Comparison of ENCODE assay signal across 17 cellular contexts in genomic region chr1:44778705-44779576, GRCh38. TPM values are rescaled to one million over a fixed set of nuclear protein-coding genes. Genes with fewer than 3 reads are reported as not detected.
A peak's percentile ranks its signal among the peaks of the same experiment; 100 is the strongest.
DNase-seq lines count a peak whose midpoint lies in the region; ATAC-seq and TF ChIP-seq lines count a peak whose summit lies in the region.
"Had no signal": no experiment of that assay in that cellular context is flagged by ENCODE, and none has a peak within 500 bp of the region (broad histone marks: within the 10 kb centered on the region; RNA-seq: fewer than 3 reads in every experiment).

No MANE protein-coding gene starts in this region.

- no peak overlapping the region for H2BK12ac ChIP-seq in mesenchymal stem cell (ENCODE audit: low read length in 2 of 2)

- H3K79me2 ChIP-seq in GM23338 (replicated peaks; ENCODE audit: insufficient read depth) = peaks cover 43% of the 10 kb centered on the region

- WGBS in mesenchymal stem cell = 100% methylated on average over 5 of the region's 6 CpGs

- H3K9ac ChIP-seq in mesenchymal stem cell (ENCODE audit: low read length) = peak overlapping the region; percentile 96

- H3K4me3 Mint-ChIP-seq in T-helper 1 cell treated with Interleukin-12 subunit alpha and Interleukin-12 subunit beta and Interleukin-4 antibody, amounts not matched to agents 30 μg/mL and 1 μg/mL, for 36 hours = peak overlapping the region; percentile 59
- peak overlapping the region; percentile 87 for H3K4me3 Mint-ChIP-seq in GM23338

- peaks cover 38% of the 10 kb centered on the region for H3K4me1 Mint-ChIP-seq in T-helper 1 cell treated with Interleukin-12 subunit alpha and Interleukin-12 subunit beta and Interleukin-4 antibody, amounts not matched to agents 30 μg/mL and 1 μg/mL, for 36 hours (ENCODE audit: low read depth)
- peaks cover 28% of the 10 kb centered on the region for H3K4me1 Mint-ChIP-seq in GM23338

- H3K4me3 ChIP-seq in GM23338 (peak overlapping the region; percentile 26; the same call in 1 of the 2 replicates), mesenchymal stem cell (ENCODE audit: insufficient read depth in 1 of 2, low read depth in 1 of 2, low read length in 2 of 2) (peak overlapping the region in 1 of 2 experiments; percentile 55)
- H3K4me3 ChIP-seq: tibial nerve had no signal

- no peaks in the 10 kb centered on the region for H3K9me2 ChIP-seq in GM23338 (ENCODE audit: insufficient read depth)

- no peaks in the 10 kb centered on the region for H3K9me3 Mint-ChIP-seq in T-helper 1 cell treated with Interleukin-12 subunit alpha and Interleukin-12 subunit beta and Interleukin-4 antibody, amounts not matched to agents 30 μg/mL and 1 μg/mL, for 36 hours
- no peaks in the 10 kb centered on the region; the same call in 2 of the 3 replicates for H3K9me3 Mint-ChIP-seq in GM23338
- no peaks in the 10 kb centered on the region for H3K9me3 Mint-ChIP-seq in activated naive CD4-positive, alpha-beta T cell treated with anti-CD3 and anti-CD28 coated beads, Interleukin-2, amount 50 U/mL, for 72 hours

- H2AK5ac ChIP-seq in mesenchymal stem cell (ENCODE audit: low read length, severe bottlenecking) = no peak overlapping the region

- ATAC-seq in GM23338 (no peak), HG03469 (IDR thresholded peaks at IDR 0.05; ENCODE audit: unreplicated experiment) (no peak), GM21576 (IDR thresholded peaks at IDR 0.05; ENCODE audit: unreplicated experiment) (no peak)
- no peak for ATAC-seq in activated naive CD4-positive, alpha-beta T cell treated with anti-CD3 and anti-CD28 coated beads, Interleukin-2, amount 50 U/mL, for 72 hours
- ATAC-seq: left lung, Panc1 had no signal

- no peak overlapping the region for H4K8ac ChIP-seq in mesenchymal stem cell (ENCODE audit: low read length)

- no peak overlapping the region for H2BK15ac ChIP-seq in mesenchymal stem cell (ENCODE audit: low read depth, poor library complexity, severe bottlenecking)

- H4K91ac ChIP-seq in mesenchymal stem cell (ENCODE audit: low read length) = no peak overlapping the region

- peak overlapping the region; percentile 90 for H3K27ac ChIP-seq in GM23338 (ENCODE audit: low read depth)
- H3K27ac ChIP-seq in mesenchymal stem cell (ENCODE audit: low read length, poor library complexity, severe bottlenecking) = no peak overlapping the region
- H3K27ac ChIP-seq: left lung, tibial nerve had no signal

- no peak overlapping the region for H2BK5ac ChIP-seq in mesenchymal stem cell (ENCODE audit: low read depth, low read length, poor library complexity, severe bottlenecking)

- no peak overlapping the region for H2BK120ac ChIP-seq in mesenchymal stem cell (ENCODE audit: low read depth, low read length)

- DNase-seq in T-helper 1 cell (no peak), GM23338 (ENCODE audit: low spot score) (no peak), mesenchymal stem cell (no peak), COR-L47 (lab: John Stamatoyannopoulos, UW) (no peak)
- no peak for DNase-seq in activated naive CD4-positive, alpha-beta T cell treated with anti-CD3 and anti-CD28 coated beads, Interleukin-2, amount 50 U/mL, for 72 hours (ENCODE audit: low spot score in 2 of 2)
- DNase-seq: activated CD8-positive, alpha-beta memory T cell treated with anti-CD3 and anti-CD28 coated beads, Interleukin-2, amount 50 U/mL, for 4 hours; glutamatergic neuron; H7; small intestine had no signal

- no peak overlapping the region for H3K14ac ChIP-seq in mesenchymal stem cell (ENCODE audit: low read length in 2 of 2)

- H3K27me3 ChIP-seq in GM23338 (ENCODE audit: insufficient read depth) = no peaks in the 10 kb centered on the region
- no peaks in the 10 kb centered on the region for H3K27me3 ChIP-seq in mesenchymal stem cell (ENCODE audit: control insufficient read depth in 1 of 2, insufficient read depth in 1 of 2, low read length in 2 of 2)
- H3K27me3 ChIP-seq: tibial nerve had no signal

- H3K4me2 ChIP-seq in GM23338 (no peak overlapping the region; the same call in 1 of the 2 replicates), mesenchymal stem cell (ENCODE audit: low read length, poor library complexity, severe bottlenecking) (no peak overlapping the region)

- no peaks in the 10 kb centered on the region for H3K9me3 ChIP-seq in mesenchymal stem cell (ENCODE audit: control insufficient read depth, low read length)
- H3K9me3 ChIP-seq: left lung, tibial nerve had no signal

- H3K36me3 ChIP-seq in GM23338 (ENCODE audit: insufficient read depth) (peaks cover 37% of the 10 kb centered on the region), mesenchymal stem cell (ENCODE audit: control insufficient read depth in 1 of 2, insufficient read depth in 2 of 2, low read depth in 1 of 2, low read length in 2 of 2) (peaks cover 46 to 54% of the 10 kb centered on the region in 2 experiments)

- no peak overlapping the region for H3K4ac ChIP-seq in mesenchymal stem cell (ENCODE audit: low read depth in 1 of 2, low read length in 2 of 2)

- H3K79me1 ChIP-seq in mesenchymal stem cell (replicated peaks; ENCODE audit: low read length, poor library complexity, severe bottlenecking) = no peaks in the 10 kb centered on the region

- H2AFZ ChIP-seq in GM23338 = no peak overlapping the region
- no peak overlapping the region for H2AFZ ChIP-seq in mesenchymal stem cell (ENCODE audit: low read depth, low read length)

- peaks cover 80% of the 10 kb centered on the region for H3F3A ChIP-seq in GM23338 (replicated peaks; ENCODE audit: low read depth)

- peaks cover 35% of the 10 kb centered on the region for H4K20me1 ChIP-seq in GM23338 (replicated peaks; ENCODE audit: insufficient read depth)

- peaks cover 20% of the 10 kb centered on the region for H3K4me1 ChIP-seq in GM23338 (ENCODE audit: insufficient read depth)
- H3K4me1 ChIP-seq in mesenchymal stem cell (ENCODE audit: control insufficient read depth, insufficient read depth, low read depth, low read length) = peaks cover 21% of the 10 kb centered on the region

- TF ChIP-seq CTCF in GM23338 (conservative IDR thresholded peaks at IDR 0.05; ENCODE audit: low read depth in 2 of 2) = no peak

- H3K36me3 Mint-ChIP-seq in T-helper 1 cell treated with Interleukin-12 subunit alpha and Interleukin-12 subunit beta and Interleukin-4 antibody, amounts not matched to agents 30 μg/mL and 1 μg/mL, for 36 hours (ENCODE audit: low read depth) = peaks cover 51% of the 10 kb centered on the region
- H3K36me3 Mint-ChIP-seq in GM23338 (ENCODE audit: low read depth) = peaks cover 64% of the 10 kb centered on the region
- peaks cover 49 to 70% of the 10 kb centered on the region in 2 donors for H3K36me3 Mint-ChIP-seq in activated naive CD4-positive, alpha-beta T cell treated with anti-CD3 and anti-CD28 coated beads, Interleukin-2, amount 50 U/mL, for 72 hours

- no peak overlapping the region for H3K23ac ChIP-seq in mesenchymal stem cell (ENCODE audit: low read length in 2 of 2)

- H3K27ac Mint-ChIP-seq in T-helper 1 cell treated with Interleukin-12 subunit alpha and Interleukin-12 subunit beta and Interleukin-4 antibody, amounts not matched to agents 30 μg/mL and 1 μg/mL, for 36 hours = no peak overlapping the region
- H3K27ac Mint-ChIP-seq in GM23338 = peak overlapping the region; percentile 77; the same call in 1 of the 2 replicates
- H3K27ac Mint-ChIP-seq in activated naive CD4-positive, alpha-beta T cell treated with anti-CD3 and anti-CD28 coated beads, Interleukin-2, amount 50 U/mL, for 72 hours = peak overlapping the region; percentile 19 to 60

- no peak overlapping the region for H3K18ac ChIP-seq in mesenchymal stem cell (ENCODE audit: low read depth in 1 of 2, low read length in 2 of 2)

- no peaks in the 10 kb centered on the region for H3K27me3 Mint-ChIP-seq in T-helper 1 cell treated with Interleukin-12 subunit alpha and Interleukin-12 subunit beta and Interleukin-4 antibody, amounts not matched to agents 30 μg/mL and 1 μg/mL, for 36 hours (ENCODE audit: low read depth)
- peaks cover 34% of the 10 kb centered on the region for H3K27me3 Mint-ChIP-seq in GM23338 (ENCODE audit: insufficient read depth, low read depth, poor library complexity)

TF ChIP-seq in GM23338, 12 proteins besides CTCF, POLR2A, EP300 and RAD21:
- TF ChIP-seq ZNF331 (CRISPR knock-in tag; IDR thresholded peaks at IDR 0.05; ENCODE audit: low read depth) = no peak

RNA-seq across cellular contexts. Expression of gene RPS8, which starts 3.6 kb away (rescaled TPM):
- 1,756 and 2,098 TPM in 2 replicates for total RNA-seq in GM23338 (2014; rRNA removed; shearing (Covaris generic))
- 2,427 and 2,738 TPM in 2 replicates for polyA plus RNA-seq in GM23338 (2016; fragmentation: Nextera tagmentation; extraction: Ambion mirVana)
- 1,000 to 10,000 TPM; 2,726 to 3,052 TPM for total RNA-seq in activated naive CD4-positive, alpha-beta T cell treated with anti-CD3 and anti-CD28 coated beads, Interleukin-2, amount 50 U/mL, for 72 hours
- 4,725 TPM for polyA plus RNA-seq in mesenchymal stem cell (2013, experiment 1 of 2)
- polyA plus RNA-seq in mesenchymal stem cell (2013, experiment 2 of 2) = 4,884 TPM

RNA-seq across cellular contexts. Expression of gene BEST4, which starts 9.0 kb away (rescaled TPM):
- total RNA-seq in GM23338 (2014; rRNA removed; shearing (Covaris generic)) = 0.58 and 0.63 TPM in 2 replicates
- 1.5 and 1.6 TPM in 2 replicates for polyA plus RNA-seq in GM23338 (2016; fragmentation: Nextera tagmentation; extraction: Ambion mirVana)
- 1 to 10 TPM in 1 of 2 donors, under 1 TPM in 1; 0.80 to 1.8 TPM for total RNA-seq in activated naive CD4-positive, alpha-beta T cell treated with anti-CD3 and anti-CD28 coated beads, Interleukin-2, amount 50 U/mL, for 72 hours
- 0.10 TPM for polyA plus RNA-seq in mesenchymal stem cell (2013, experiment 1 of 2)
- polyA plus RNA-seq in mesenchymal stem cell (2013, experiment 2 of 2) = 0.05 TPM
- total RNA-seq: bronchial epithelial cell, NCI-H460 had no signal

RNA-seq across cellular contexts. Expression of gene PLK3, which starts 21.2 kb away (rescaled TPM):
- 11.8 and 15.1 TPM in 2 replicates for total RNA-seq in GM23338 (2014; rRNA removed; shearing (Covaris generic))
- 7.6 and 8.7 TPM in 2 replicates for polyA plus RNA-seq in GM23338 (2016; fragmentation: Nextera tagmentation; extraction: Ambion mirVana)
- total RNA-seq in activated naive CD4-positive, alpha-beta T cell treated with anti-CD3 and anti-CD28 coated beads, Interleukin-2, amount 50 U/mL, for 72 hours = 10 to 100 TPM; 39.6 to 80.8 TPM
- polyA plus RNA-seq in mesenchymal stem cell (2013, experiment 1 of 2) = 28.1 TPM
- 26.8 TPM for polyA plus RNA-seq in mesenchymal stem cell (2013, experiment 2 of 2)

RNA-seq across cellular contexts. Expression of gene DYNLT4, which starts 28.2 kb away (rescaled TPM):
- 0.73 TPM in 1 of 2 replicates, not detected in the other for total RNA-seq in GM23338 (2014; rRNA removed; shearing (Covaris generic))
- not detected in 2 replicates for polyA plus RNA-seq in GM23338 (2016; fragmentation: Nextera tagmentation; extraction: Ambion mirVana)
- total RNA-seq in activated naive CD4-positive, alpha-beta T cell treated with anti-CD3 and anti-CD28 coated beads, Interleukin-2, amount 50 U/mL, for 72 hours = under 1 TPM; 0.32 to 0.80 TPM
- 0.08 TPM for polyA plus RNA-seq in mesenchymal stem cell (2013, experiment 1 of 2)
- polyA plus RNA-seq in mesenchymal stem cell (2013, experiment 2 of 2) = 0.11 TPM
- total RNA-seq: bronchial epithelial cell, H7 had no signal

RNA-seq across cellular contexts. Expression of gene BTBD19, which starts 29.4 kb away (rescaled TPM):
- total RNA-seq in GM23338 (2014; rRNA removed; shearing (Covaris generic)) = 0.16 and 0.66 TPM in 2 replicates
- polyA plus RNA-seq in GM23338 (2016; fragmentation: Nextera tagmentation; extraction: Ambion mirVana) = 0.33 and 0.37 TPM in 2 replicates
- total RNA-seq in activated naive CD4-positive, alpha-beta T cell treated with anti-CD3 and anti-CD28 coated beads, Interleukin-2, amount 50 U/mL, for 72 hours = 10 to 100 TPM in 1 of 2 donors, 1 to 10 TPM in 1; 9.7 to 16.7 TPM
- polyA plus RNA-seq in mesenchymal stem cell (2013, experiment 1 of 2) = 22.8 TPM
- 20.2 TPM for polyA plus RNA-seq in mesenchymal stem cell (2013, experiment 2 of 2)
